ENCODE assay signal across 23 cellular contexts in genomic region chr14:91070572-91070971, GRCh38. TPM values are rescaled to one million over a fixed set of nuclear protein-coding genes. Genes with fewer than 3 reads are reported as not detected.
DNase-seq lines count a peak whose midpoint lies in the region; ATAC-seq lines count a peak whose summit lies in the region.
"Had no signal": no experiment of that assay in that cellular context is flagged by ENCODE, and none has a peak within 500 bp of the region (broad histone marks: within the 10 kb centered on the region; RNA-seq: fewer than 3 reads in every experiment).

No MANE protein-coding gene starts in this region.

- H3K4me1 ChIP-seq in CD4-positive, CD25-positive, alpha-beta regulatory T cell (ENCODE audit: control insufficient read depth, insufficient read depth, low read length, poor library complexity, severe bottlenecking) = peaks cover 44% of the 10 kb centered on the region
- H3K4me1 ChIP-seq: A549 had no signal

- no peaks in the 10 kb centered on the region for H3K27me3 ChIP-seq in CD4-positive, CD25-positive, alpha-beta regulatory T cell (ENCODE audit: control insufficient read depth, insufficient read depth, low read length)
- H3K27me3 ChIP-seq: BLaER1 treated with 17β-estradiol and CSF1 and Interleukin-3, amounts not matched to agents 10 nM and 100 nM had no signal

- H3K36me3 ChIP-seq in CD4-positive, CD25-positive, alpha-beta regulatory T cell (ENCODE audit: control insufficient read depth, insufficient read depth, low read length) = no peaks in the 10 kb centered on the region
- H3K36me3 ChIP-seq: BLaER1 treated with 17β-estradiol and CSF1 and Interleukin-3, amounts not matched to agents 10 nM and 100 nM had no signal

- H3K4me3 ChIP-seq in CD4-positive, CD25-positive, alpha-beta regulatory T cell (ENCODE audit: low read depth, low read length) = no peak overlapping the region
- H3K4me3 ChIP-seq: A549; BLaER1 treated with 17β-estradiol and CSF1 and Interleukin-3, amounts not matched to agents 10 nM and 100 nM; GM12878 had no signal

- no peaks in the 10 kb centered on the region for H3K9me3 ChIP-seq in CD4-positive, CD25-positive, alpha-beta regulatory T cell (ENCODE audit: control insufficient read depth in 2 of 2, low read length in 2 of 2)

- H3K27ac ChIP-seq in CD4-positive, CD25-positive, alpha-beta regulatory T cell (ENCODE audit: insufficient read depth, low read length, poor library complexity, severe bottlenecking) = peak overlapping the region; percentile 6
- H3K27ac ChIP-seq: 22Rv1; A549; BLaER1 treated with 17β-estradiol and CSF1 and Interleukin-3, amounts not matched to agents 10 nM and 100 nM; C4-2B had no signal

- H3K4me1 Mint-ChIP-seq in T-helper 2 cell treated with Interferon-gamma antibody and Interleukin-4, amounts not matched to agents 5 μg/mL and 100 μg/mL, for 36 hours (ENCODE audit: low read depth) = peaks cover 43% of the 10 kb centered on the region
- peaks cover 46% of the 10 kb centered on the region for H3K4me1 Mint-ChIP-seq in activated naive CD8-positive, alpha-beta T cell treated with anti-CD3 and anti-CD28 coated beads, Interleukin-2, amount 10 ng/mL, durations not matched to agents 7 days and 5 days
- H3K4me1 Mint-ChIP-seq in activated naive CD8-positive, alpha-beta T cell treated with anti-CD3 and anti-CD28 coated beads, Interleukin-2, amount 50 U/mL, for 24 hours = peaks cover 43% of the 10 kb centered on the region
- H3K4me1 Mint-ChIP-seq in CD4-positive, CD25-positive, alpha-beta regulatory T cell = peaks cover 17 to 57% (median 31%) of the 10 kb centered on the region in 4 donors

- no peak for ATAC-seq in activated naive CD8-positive, alpha-beta T cell treated with anti-CD3 and anti-CD28 coated beads, Interleukin-2, amount 10 ng/mL, durations not matched to agents 7 days and 5 days (ENCODE audit: low read depth)
- ATAC-seq in activated naive CD8-positive, alpha-beta T cell treated with anti-CD3 and anti-CD28 coated beads, Interleukin-2, amount 50 U/mL, for 24 hours = no peak
- ATAC-seq in CD4-positive, CD25-positive, alpha-beta regulatory T cell (ENCODE audit: low read depth in 2 of 2) = no peak
- ATAC-seq: A549, GM12878 had no signal

- H3K9me3 Mint-ChIP-seq in T-helper 2 cell treated with Interferon-gamma antibody and Interleukin-4, amounts not matched to agents 5 μg/mL and 100 μg/mL, for 36 hours = peaks cover 6% of the 10 kb centered on the region
- peaks cover 7% of the 10 kb centered on the region for H3K9me3 Mint-ChIP-seq in activated naive CD8-positive, alpha-beta T cell treated with anti-CD3 and anti-CD28 coated beads, Interleukin-2, amount 10 ng/mL, durations not matched to agents 7 days and 5 days
- peaks cover 5% of the 10 kb centered on the region for H3K9me3 Mint-ChIP-seq in activated naive CD8-positive, alpha-beta T cell treated with anti-CD3 and anti-CD28 coated beads, Interleukin-2, amount 50 U/mL, for 24 hours
- peaks cover 0 to 3% (median 0%) of the 10 kb centered on the region in 7 donors for H3K9me3 Mint-ChIP-seq in CD4-positive, CD25-positive, alpha-beta regulatory T cell

- no peak overlapping the region for H3K4me3 Mint-ChIP-seq in T-helper 2 cell treated with Interferon-gamma antibody and Interleukin-4, amounts not matched to agents 5 μg/mL and 100 μg/mL, for 36 hours
- no peak overlapping the region for H3K4me3 Mint-ChIP-seq in activated naive CD8-positive, alpha-beta T cell treated with anti-CD3 and anti-CD28 coated beads, Interleukin-2, amount 10 ng/mL, durations not matched to agents 7 days and 5 days
- H3K4me3 Mint-ChIP-seq in activated naive CD8-positive, alpha-beta T cell treated with anti-CD3 and anti-CD28 coated beads, Interleukin-2, amount 50 U/mL, for 24 hours = no peak overlapping the region
- peak overlapping the region in 1 of 4 donors; percentile 19 for H3K4me3 Mint-ChIP-seq in CD4-positive, CD25-positive, alpha-beta regulatory T cell
- H3K4me3 Mint-ChIP-seq: B cell had no signal

- H3K27me3 Mint-ChIP-seq in T-helper 2 cell treated with Interferon-gamma antibody and Interleukin-4, amounts not matched to agents 5 μg/mL and 100 μg/mL, for 36 hours (ENCODE audit: low read depth) = no peaks in the 10 kb centered on the region
- H3K27me3 Mint-ChIP-seq in activated naive CD8-positive, alpha-beta T cell treated with anti-CD3 and anti-CD28 coated beads, Interleukin-2, amount 10 ng/mL, durations not matched to agents 7 days and 5 days = no peaks in the 10 kb centered on the region
- H3K27me3 Mint-ChIP-seq in activated naive CD8-positive, alpha-beta T cell treated with anti-CD3 and anti-CD28 coated beads, Interleukin-2, amount 50 U/mL, for 24 hours = no peaks in the 10 kb centered on the region
- H3K27me3 Mint-ChIP-seq in CD4-positive, CD25-positive, alpha-beta regulatory T cell = no peaks in the 10 kb centered on the region
- H3K27me3 Mint-ChIP-seq: B cell; CD4-positive, alpha-beta memory T cell; CD8-positive, alpha-beta memory T cell had no signal

- H3K27ac Mint-ChIP-seq in T-helper 2 cell treated with Interferon-gamma antibody and Interleukin-4, amounts not matched to agents 5 μg/mL and 100 μg/mL, for 36 hours = peak overlapping the region; percentile 43
- H3K27ac Mint-ChIP-seq in activated naive CD8-positive, alpha-beta T cell treated with anti-CD3 and anti-CD28 coated beads, Interleukin-2, amount 10 ng/mL, durations not matched to agents 7 days and 5 days = peak overlapping the region; percentile 15
- H3K27ac Mint-ChIP-seq in activated naive CD8-positive, alpha-beta T cell treated with anti-CD3 and anti-CD28 coated beads, Interleukin-2, amount 50 U/mL, for 24 hours = no peak overlapping the region
- H3K27ac Mint-ChIP-seq in CD4-positive, CD25-positive, alpha-beta regulatory T cell = peak overlapping the region in 1 of 3 donors; percentile 44
- H3K27ac Mint-ChIP-seq: B cell had no signal

- POLR2A ChIA-PET in activated naive CD8-positive, alpha-beta T cell treated with anti-CD3 and anti-CD28 coated beads, Interleukin-2, amount 10 ng/mL, durations not matched to agents 7 days and 5 days (lab: Charles Lee) = interaction anchor here (1.7 kb wide), 1 partner anchor 10 kb away, joined by 7 read pairs; the partner anchor contains the start of gene RPS6KA5

- DNase-seq in T-helper 2 cell treated with Interferon-gamma antibody and Interleukin-4, amounts not matched to agents 5 μg/mL and 100 μg/mL, for 36 hours (ENCODE audit: low spot score) = no peak
- DNase-seq in T-helper 2 cell (no peak), kidney glomerular epithelial cell (lab: John Stamatoyannopoulos, UW) (no peak)
- DNase-seq in activated naive CD8-positive, alpha-beta T cell treated with anti-CD3 and anti-CD28 coated beads, Interleukin-2, amount 10 ng/mL, durations not matched to agents 7 days and 5 days = no peak
- no peak for DNase-seq in activated naive CD8-positive, alpha-beta T cell treated with anti-CD3 and anti-CD28 coated beads, Interleukin-2, amount 50 U/mL, for 24 hours
- DNase-seq in CD4-positive, CD25-positive, alpha-beta regulatory T cell = no peak
- DNase-seq: AML-193; CD4-positive, alpha-beta memory T cell; CD8-positive, alpha-beta memory T cell; COR-L47; DMS 273 treated with DMSO at 0.1 percent for 48 hours; DMS153; DMS53; DMS79; DND-41; EL; GDM1 had no signal

- H3K36me3 Mint-ChIP-seq in T-helper 2 cell treated with Interferon-gamma antibody and Interleukin-4, amounts not matched to agents 5 μg/mL and 100 μg/mL, for 36 hours (ENCODE audit: low read depth) = peaks cover 13% of the 10 kb centered on the region
- H3K36me3 Mint-ChIP-seq in activated naive CD8-positive, alpha-beta T cell treated with anti-CD3 and anti-CD28 coated beads, Interleukin-2, amount 10 ng/mL, durations not matched to agents 7 days and 5 days = peaks cover 26% of the 10 kb centered on the region
- H3K36me3 Mint-ChIP-seq in activated naive CD8-positive, alpha-beta T cell treated with anti-CD3 and anti-CD28 coated beads, Interleukin-2, amount 50 U/mL, for 24 hours (ENCODE audit: low read depth) = peaks cover 5% of the 10 kb centered on the region
- peaks cover 3% of the 10 kb centered on the region for H3K36me3 Mint-ChIP-seq in CD4-positive, CD25-positive, alpha-beta regulatory T cell
- H3K36me3 Mint-ChIP-seq: CD8-positive, alpha-beta memory T cell had no signal

RNA-seq across cellular contexts. Expression of gene RPS6KA5, which starts 10.1 kb away (rescaled TPM):
- total RNA-seq in activated naive CD8-positive, alpha-beta T cell treated with anti-CD3 and anti-CD28 coated beads, Interleukin-2, amount 10 ng/mL, durations not matched to agents 7 days and 5 days = 10 to 100 TPM; 45.3 to 48.1 TPM
- 38.2 TPM for total RNA-seq in CD4-positive, CD25-positive, alpha-beta regulatory T cell
- polyA plus RNA-seq in CD4-positive, CD25-positive, alpha-beta regulatory T cell = 10 to 100 TPM; 20.9 to 29.1 (median 24.6) TPM

RNA-seq across cellular contexts. Expression of gene DGLUCY, which starts 43.3 kb away (rescaled TPM):
- total RNA-seq in activated naive CD8-positive, alpha-beta T cell treated with anti-CD3 and anti-CD28 coated beads, Interleukin-2, amount 10 ng/mL, durations not matched to agents 7 days and 5 days = 100 to 1,000 TPM; 135 to 136 TPM
- 120 TPM for total RNA-seq in CD4-positive, CD25-positive, alpha-beta regulatory T cell
- 10 to 100 TPM; 45.2 to 62.7 (median 56.9) TPM for polyA plus RNA-seq in CD4-positive, CD25-positive, alpha-beta regulatory T cell
